ENCODE assay signal across 7 cellular contexts in genomic region chr2:119756837-119757236, GRCh38. TPM values are rescaled to one million over a fixed set of nuclear protein-coding genes. Genes with fewer than 3 reads are reported as not detected.
DNase-seq lines count a peak whose midpoint lies in the region; ATAC-seq and TF ChIP-seq lines count a peak whose summit lies in the region.

No MANE protein-coding gene starts in this region.

- TF ChIP-seq CTCF in NB4 (IDR thresholded peaks at IDR 0.05; ENCODE audit: low read depth, low read length) (no peak), adrenal gland (IDR thresholded peaks at IDR 0.05) (no peak)

- intact Hi-C loops in adrenal gland (cut with DNase I) = loop anchor here in 1 of 2 donors (10.0 kb wide), 1 partner anchor 68 kb away; no protein-coding TSS in a partner anchor

- DNase-seq in NB4 (ENCODE audit: low read depth) (peak; percentile 24), adrenal gland (peak; percentile 70 to 90 (median 88)), hypothalamus (lab: John Stamatoyannopoulos, UW) (peak in 33 of 51 donors; percentile 3 to 82 (median 52))
- DNase-seq in stimulated activated CD8-positive, alpha-beta memory T cell treated with anti-CD3 and anti-CD28 coated beads, Interleukin-4, amount 100 ng/mL, for 24 hours (ENCODE audit: low read depth) = peak; percentile 19

- no peak overlapping the region for H3K4me3 ChIP-seq in NB4 (ENCODE audit: low read depth, low read length)
- H3K4me3 ChIP-seq in adrenal gland = no peak overlapping the region

- WGBS in adrenal gland, 4 donors = 34 to 36% (median 35%) methylated on average over 4 to 5 of the region's 5 CpGs

- no peaks in the 10 kb centered on the region for H3K9me3 ChIP-seq in adrenal gland (replicated peaks in 1 of 3)

- TF ChIP-seq POLR2A in NB4 (IDR thresholded peaks at IDR 0.05; ENCODE audit: extremely low read depth, insufficient read length) = no peak
- peak in 1 of 2 donors; percentile 8 for TF ChIP-seq POLR2A in adrenal gland (IDR thresholded peaks at IDR 0.05)

- peaks cover 12 to 19% of the 10 kb centered on the region in 2 donors for H3K4me1 ChIP-seq in adrenal gland (replicated peaks in 1 of 2)

- no peaks in the 10 kb centered on the region for H3K27me3 ChIP-seq in adrenal gland

- no peaks in the 10 kb centered on the region for H3K36me3 ChIP-seq in adrenal gland (replicated peaks in 1 of 2)

- peak overlapping the region in 2 of 5 donors; percentile 66 to 67 for H3K27ac ChIP-seq in adrenal gland

- ATAC-seq in GM21619 (IDR thresholded peaks at IDR 0.05; ENCODE audit: unreplicated experiment) = no peak
- ATAC-seq in GM21390 (IDR thresholded peaks at IDR 0.05; ENCODE audit: unreplicated experiment) = no peak
- no peak for ATAC-seq in HG02588 (IDR thresholded peaks at IDR 0.05; ENCODE audit: unreplicated experiment)

RNA-seq across cellular contexts. Expression of gene PTPN4, which starts 2.9 kb away (rescaled TPM):
- total RNA-seq in adrenal gland = 10 to 100 TPM; 28.8 to 53.3 (median 41.1) TPM
- polyA plus RNA-seq in adrenal gland = 10 to 100 TPM in 1 of 3 donors, 1 to 10 TPM in 2; 5.2 to 18.9 (median 5.4) TPM

Comparison
In these comparisons a context has a peak if more than half of its experiments do, and no peak if none do; other contexts are left out.
1. DNase-seq: peak in every context shown above with its lines; median percentile 88 in adrenal gland; 52 in hypothalamus; 24 in NB4; 19 in stimulated activated CD8-positive, alpha-beta memory T cell treated with anti-CD3 and anti-CD28 coated beads, Interleukin-4, amount 100 ng/mL, for 24 hours.